In the genomic region with DNA sequence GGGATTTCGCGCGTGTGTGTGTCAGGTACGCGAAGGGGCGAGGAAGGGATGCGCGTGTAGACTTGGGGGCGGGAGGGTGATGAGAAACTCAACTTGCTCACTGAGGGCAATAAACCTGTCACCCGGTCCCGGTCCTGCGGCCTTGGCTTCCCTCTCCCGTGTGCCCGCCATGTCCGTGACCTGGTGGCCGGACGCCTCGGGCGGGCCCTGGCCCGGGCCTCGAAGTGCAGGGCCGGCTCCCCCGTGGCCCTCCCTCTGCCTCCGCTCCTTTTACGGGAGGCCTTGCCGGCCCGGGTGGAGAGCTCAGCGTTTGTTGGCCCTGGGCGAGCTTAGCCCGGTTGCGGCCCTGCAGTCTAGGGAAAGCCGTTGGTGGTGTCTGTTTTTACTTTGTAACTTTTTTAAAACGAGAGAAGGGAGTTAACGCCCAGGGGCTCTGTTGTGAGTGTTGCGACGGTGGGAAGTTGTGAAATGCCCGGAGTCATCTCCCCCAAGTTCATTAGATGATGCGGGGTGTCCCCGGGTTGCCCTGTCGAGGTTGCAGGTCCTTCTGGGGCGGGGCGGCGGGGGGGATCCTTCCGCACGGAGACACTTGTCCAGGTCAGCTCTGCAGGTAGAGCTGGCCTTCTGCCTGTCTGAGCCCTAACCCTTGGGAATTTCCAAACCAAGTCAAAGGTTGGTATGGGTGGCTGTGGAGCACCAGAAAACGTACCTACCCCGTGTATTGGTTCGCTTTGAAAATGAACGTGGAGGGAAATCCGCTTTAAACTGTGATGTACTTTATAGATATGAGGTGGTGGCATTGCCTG, we compare ENCODE assay signal across 1 cellular context.
TF ChIP-seq lines count a peak whose summit lies in the region.

No MANE protein-coding gene starts in this region.

TF ChIP-seq in K562, 482 proteins besides CTCF, POLR2A, EP300 and RAD21 (continued from another document and continues in another):
- TF ChIP-seq, protein P1, sequence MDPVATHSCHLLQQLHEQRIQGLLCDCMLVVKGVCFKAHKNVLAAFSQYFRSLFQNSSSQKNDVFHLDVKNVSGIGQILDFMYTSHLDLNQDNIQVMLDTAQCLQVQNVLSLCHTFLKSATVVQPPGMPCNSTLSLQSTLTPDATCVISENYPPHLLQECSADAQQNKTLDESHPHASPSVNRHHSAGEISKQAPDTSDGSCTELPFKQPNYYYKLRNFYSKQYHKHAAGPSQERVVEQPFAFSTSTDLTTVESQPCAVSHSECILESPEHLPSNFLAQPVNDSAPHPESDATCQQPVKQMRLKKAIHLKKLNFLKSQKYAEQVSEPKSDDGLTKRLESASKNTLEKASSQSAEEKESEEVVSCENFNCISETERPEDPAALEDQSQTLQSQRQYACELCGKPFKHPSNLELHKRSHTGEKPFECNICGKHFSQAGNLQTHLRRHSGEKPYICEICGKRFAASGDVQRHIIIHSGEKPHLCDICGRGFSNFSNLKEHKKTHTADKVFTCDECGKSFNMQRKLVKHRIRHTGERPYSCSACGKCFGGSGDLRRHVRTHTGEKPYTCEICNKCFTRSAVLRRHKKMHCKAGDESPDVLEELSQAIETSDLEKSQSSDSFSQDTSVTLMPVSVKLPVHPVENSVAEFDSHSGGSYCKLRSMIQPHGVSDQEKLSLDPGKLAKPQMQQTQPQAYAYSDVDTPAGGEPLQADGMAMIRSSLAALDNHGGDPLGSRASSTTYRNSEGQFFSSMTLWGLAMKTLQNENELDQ (CRISPR knock-in tag; IDR thresholded peaks at IDR 0.05; ENCODE audit: borderline replicate concordance) = peak; percentile 88; the same call in 1 of the 2 replicates
- TF ChIP-seq HDAC8 (tag; IDR thresholded peaks at IDR 0.05) (no peak), ZNF232 (CRISPR knock-in tag; IDR thresholded peaks at IDR 0.05) (peak; percentile 67; the same call in 1 of the 2 replicates), GTF2E2 (tag; IDR thresholded peaks at IDR 0.05) (no peak), ZNF140 (CRISPR knock-in tag; IDR thresholded peaks at IDR 0.05) (no peak), ZNF717 (CRISPR knock-in tag; IDR thresholded peaks at IDR 0.05) (no peak), RB1 (IDR thresholded peaks at IDR 0.05; ENCODE audit: low read depth) (no peak; the same call in 1 of the 2 replicates), TBP (optimal IDR thresholded peaks at IDR 0.05; ENCODE audit: low read depth, low read length) (no peak), NCOR1 (IDR thresholded peaks at IDR 0.05) (no peak), ZBTB8A (IDR thresholded peaks at IDR 0.05; ENCODE audit: partially characterized antibody) (no peak), HIVEP1 (CRISPR knock-in tag; IDR thresholded peaks at IDR 0.05) (no peak), PML (IDR thresholded peaks at IDR 0.05; ENCODE audit: low read length) (no peak), ZEB2 (IDR thresholded peaks at IDR 0.05) (peak; percentile 37; the same call in 1 of the 2 replicates), POLR3G (IDR thresholded peaks at IDR 0.05; ENCODE audit: extremely low read depth, insufficient read length, insufficient replicate concordance) (no peak), SNRNP70 (optimal IDR thresholded peaks at IDR 0.05; ENCODE audit: low read depth, low read length) (no peak), DPF2 (IDR thresholded peaks at IDR 0.05) (no peak), SIRT6 (IDR thresholded peaks at IDR 0.05; ENCODE audit: low read depth, low read length) (no peak), EWSR1 (IDR thresholded peaks at IDR 0.05; ENCODE audit: borderline replicate concordance, low read depth, partially characterized antibody) (no peak)
- TF ChIP-seq, protein P2, sequence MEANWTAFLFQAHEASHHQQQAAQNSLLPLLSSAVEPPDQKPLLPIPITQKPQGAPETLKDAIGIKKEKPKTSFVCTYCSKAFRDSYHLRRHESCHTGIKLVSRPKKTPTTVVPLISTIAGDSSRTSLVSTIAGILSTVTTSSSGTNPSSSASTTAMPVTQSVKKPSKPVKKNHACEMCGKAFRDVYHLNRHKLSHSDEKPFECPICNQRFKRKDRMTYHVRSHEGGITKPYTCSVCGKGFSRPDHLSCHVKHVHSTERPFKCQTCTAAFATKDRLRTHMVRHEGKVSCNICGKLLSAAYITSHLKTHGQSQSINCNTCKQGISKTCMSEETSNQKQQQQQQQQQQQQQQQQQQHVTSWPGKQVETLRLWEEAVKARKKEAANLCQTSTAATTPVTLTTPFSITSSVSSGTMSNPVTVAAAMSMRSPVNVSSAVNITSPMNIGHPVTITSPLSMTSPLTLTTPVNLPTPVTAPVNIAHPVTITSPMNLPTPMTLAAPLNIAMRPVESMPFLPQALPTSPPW (CRISPR knock-in tag; IDR thresholded peaks at IDR 0.05) = peak; percentile 77
- TF ChIP-seq, protein P3, sequence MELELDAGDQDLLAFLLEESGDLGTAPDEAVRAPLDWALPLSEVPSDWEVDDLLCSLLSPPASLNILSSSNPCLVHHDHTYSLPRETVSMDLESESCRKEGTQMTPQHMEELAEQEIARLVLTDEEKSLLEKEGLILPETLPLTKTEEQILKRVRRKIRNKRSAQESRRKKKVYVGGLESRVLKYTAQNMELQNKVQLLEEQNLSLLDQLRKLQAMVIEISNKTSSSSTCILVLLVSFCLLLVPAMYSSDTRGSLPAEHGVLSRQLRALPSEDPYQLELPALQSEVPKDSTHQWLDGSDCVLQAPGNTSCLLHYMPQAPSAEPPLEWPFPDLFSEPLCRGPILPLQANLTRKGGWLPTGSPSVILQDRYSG (tag; conservative IDR thresholded peaks at IDR 0.05; ENCODE audit: low read depth) = no peak
- TF ChIP-seq, protein P4, sequence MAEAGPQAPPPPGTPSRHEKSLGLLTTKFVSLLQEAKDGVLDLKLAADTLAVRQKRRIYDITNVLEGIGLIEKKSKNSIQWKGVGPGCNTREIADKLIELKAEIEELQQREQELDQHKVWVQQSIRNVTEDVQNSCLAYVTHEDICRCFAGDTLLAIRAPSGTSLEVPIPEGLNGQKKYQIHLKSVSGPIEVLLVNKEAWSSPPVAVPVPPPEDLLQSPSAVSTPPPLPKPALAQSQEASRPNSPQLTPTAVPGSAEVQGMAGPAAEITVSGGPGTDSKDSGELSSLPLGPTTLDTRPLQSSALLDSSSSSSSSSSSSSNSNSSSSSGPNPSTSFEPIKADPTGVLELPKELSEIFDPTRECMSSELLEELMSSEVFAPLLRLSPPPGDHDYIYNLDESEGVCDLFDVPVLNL (CRISPR knock-in tag; IDR thresholded peaks at IDR 0.05; ENCODE audit: low read depth) = peak; percentile 70
- TF ChIP-seq, protein P5, sequence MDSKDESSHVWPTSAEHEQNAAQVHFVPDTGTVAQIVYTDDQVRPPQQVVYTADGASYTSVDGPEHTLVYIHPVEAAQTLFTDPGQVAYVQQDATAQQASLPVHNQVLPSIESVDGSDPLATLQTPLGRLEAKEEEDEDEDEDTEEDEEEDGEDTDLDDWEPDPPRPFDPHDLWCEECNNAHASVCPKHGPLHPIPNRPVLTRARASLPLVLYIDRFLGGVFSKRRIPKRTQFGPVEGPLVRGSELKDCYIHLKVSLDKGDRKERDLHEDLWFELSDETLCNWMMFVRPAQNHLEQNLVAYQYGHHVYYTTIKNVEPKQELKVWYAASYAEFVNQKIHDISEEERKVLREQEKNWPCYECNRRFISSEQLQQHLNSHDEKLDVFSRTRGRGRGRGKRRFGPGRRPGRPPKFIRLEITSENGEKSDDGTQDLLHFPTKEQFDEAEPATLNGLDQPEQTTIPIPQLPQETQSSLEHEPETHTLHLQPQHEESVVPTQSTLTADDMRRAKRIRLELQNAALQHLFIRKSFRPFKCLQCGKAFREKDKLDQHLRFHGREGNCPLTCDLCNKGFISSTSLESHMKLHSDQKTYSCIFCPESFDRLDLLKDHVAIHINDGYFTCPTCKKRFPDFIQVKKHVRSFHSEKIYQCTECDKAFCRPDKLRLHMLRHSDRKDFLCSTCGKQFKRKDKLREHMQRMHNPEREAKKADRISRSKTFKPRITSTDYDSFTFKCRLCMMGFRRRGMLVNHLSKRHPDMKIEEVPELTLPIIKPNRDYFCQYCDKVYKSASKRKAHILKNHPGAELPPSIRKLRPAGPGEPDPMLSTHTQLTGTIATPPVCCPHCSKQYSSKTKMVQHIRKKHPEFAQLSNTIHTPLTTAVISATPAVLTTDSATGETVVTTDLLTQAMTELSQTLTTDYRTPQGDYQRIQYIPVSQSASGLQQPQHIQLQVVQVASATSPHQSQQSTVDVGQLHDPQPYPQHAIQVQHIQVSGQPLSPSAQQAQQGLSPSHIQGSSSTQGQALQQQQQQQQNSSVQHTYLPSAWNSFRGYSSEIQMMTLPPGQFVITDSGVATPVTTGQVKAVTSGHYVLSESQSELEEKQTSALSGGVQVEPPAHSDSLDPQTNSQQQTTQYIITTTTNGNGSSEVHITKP (IDR thresholded peaks at IDR 0.05; ENCODE audit: partially characterized antibody) = no peak
- TF ChIP-seq, protein P6, sequence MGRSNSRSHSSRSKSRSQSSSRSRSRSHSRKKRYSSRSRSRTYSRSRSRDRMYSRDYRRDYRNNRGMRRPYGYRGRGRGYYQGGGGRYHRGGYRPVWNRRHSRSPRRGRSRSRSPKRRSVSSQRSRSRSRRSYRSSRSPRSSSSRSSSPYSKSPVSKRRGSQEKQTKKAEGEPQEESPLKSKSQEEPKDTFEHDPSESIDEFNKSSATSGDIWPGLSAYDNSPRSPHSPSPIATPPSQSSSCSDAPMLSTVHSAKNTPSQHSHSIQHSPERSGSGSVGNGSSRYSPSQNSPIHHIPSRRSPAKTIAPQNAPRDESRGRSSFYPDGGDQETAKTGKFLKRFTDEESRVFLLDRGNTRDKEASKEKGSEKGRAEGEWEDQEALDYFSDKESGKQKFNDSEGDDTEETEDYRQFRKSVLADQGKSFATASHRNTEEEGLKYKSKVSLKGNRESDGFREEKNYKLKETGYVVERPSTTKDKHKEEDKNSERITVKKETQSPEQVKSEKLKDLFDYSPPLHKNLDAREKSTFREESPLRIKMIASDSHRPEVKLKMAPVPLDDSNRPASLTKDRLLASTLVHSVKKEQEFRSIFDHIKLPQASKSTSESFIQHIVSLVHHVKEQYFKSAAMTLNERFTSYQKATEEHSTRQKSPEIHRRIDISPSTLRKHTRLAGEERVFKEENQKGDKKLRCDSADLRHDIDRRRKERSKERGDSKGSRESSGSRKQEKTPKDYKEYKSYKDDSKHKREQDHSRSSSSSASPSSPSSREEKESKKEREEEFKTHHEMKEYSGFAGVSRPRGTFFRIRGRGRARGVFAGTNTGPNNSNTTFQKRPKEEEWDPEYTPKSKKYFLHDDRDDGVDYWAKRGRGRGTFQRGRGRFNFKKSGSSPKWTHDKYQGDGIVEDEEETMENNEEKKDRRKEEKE (IDR thresholded peaks at IDR 0.05; ENCODE audit: borderline replicate concordance in 1 of 2, control insufficient read depth in 1 of 2, low read depth in 2 of 2, low read length in 1 of 2) = no peak
- TF ChIP-seq, protein P7, sequence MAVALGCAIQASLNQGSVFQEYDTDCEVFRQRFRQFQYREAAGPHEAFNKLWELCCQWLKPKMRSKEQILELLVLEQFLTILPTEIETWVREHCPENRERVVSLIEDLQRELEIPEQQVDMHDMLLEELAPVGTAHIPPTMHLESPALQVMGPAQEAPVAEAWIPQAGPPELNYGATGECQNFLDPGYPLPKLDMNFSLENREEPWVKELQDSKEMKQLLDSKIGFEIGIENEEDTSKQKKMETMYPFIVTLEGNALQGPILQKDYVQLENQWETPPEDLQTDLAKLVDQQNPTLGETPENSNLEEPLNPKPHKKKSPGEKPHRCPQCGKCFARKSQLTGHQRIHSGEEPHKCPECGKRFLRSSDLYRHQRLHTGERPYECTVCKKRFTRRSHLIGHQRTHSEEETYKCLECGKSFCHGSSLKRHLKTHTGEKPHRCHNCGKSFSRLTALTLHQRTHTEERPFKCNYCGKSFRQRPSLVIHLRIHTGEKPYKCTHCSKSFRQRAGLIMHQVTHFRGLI (CRISPR knock-in tag; IDR thresholded peaks at IDR 0.05) = no peak
- TF ChIP-seq, protein P8, sequence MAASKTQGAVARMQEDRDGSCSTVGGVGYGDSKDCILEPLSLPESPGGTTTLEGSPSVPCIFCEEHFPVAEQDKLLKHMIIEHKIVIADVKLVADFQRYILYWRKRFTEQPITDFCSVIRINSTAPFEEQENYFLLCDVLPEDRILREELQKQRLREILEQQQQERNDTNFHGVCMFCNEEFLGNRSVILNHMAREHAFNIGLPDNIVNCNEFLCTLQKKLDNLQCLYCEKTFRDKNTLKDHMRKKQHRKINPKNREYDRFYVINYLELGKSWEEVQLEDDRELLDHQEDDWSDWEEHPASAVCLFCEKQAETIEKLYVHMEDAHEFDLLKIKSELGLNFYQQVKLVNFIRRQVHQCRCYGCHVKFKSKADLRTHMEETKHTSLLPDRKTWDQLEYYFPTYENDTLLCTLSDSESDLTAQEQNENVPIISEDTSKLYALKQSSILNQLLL (CRISPR knock-in tag; IDR thresholded peaks at IDR 0.05; ENCODE audit: borderline replicate concordance) = no peak
- TF ChIP-seq, protein P9, sequence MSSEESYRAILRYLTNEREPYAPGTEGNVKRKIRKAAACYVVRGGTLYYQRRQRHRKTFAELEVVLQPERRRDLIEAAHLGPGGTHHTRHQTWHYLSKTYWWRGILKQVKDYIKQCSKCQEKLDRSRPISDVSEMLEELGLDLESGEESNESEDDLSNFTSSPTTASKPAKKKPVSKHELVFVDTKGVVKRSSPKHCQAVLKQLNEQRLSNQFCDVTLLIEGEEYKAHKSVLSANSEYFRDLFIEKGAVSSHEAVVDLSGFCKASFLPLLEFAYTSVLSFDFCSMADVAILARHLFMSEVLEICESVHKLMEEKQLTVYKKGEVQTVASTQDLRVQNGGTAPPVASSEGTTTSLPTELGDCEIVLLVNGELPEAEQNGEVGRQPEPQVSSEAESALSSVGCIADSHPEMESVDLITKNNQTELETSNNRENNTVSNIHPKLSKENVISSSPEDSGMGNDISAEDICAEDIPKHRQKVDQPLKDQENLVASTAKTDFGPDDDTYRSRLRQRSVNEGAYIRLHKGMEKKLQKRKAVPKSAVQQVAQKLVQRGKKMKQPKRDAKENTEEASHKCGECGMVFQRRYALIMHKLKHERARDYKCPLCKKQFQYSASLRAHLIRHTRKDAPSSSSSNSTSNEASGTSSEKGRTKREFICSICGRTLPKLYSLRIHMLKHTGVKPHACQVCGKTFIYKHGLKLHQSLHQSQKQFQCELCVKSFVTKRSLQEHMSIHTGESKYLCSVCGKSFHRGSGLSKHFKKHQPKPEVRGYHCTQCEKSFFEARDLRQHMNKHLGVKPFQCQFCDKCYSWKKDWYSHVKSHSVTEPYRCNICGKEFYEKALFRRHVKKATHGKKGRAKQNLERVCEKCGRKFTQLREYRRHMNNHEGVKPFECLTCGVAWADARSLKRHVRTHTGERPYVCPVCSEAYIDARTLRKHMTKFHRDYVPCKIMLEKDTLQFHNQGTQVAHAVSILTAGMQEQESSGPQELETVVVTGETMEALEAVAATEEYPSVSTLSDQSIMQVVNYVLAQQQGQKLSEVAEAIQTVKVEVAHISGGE (CRISPR knock-in tag; IDR thresholded peaks at IDR 0.05) = no peak
- TF ChIP-seq, protein P10, sequence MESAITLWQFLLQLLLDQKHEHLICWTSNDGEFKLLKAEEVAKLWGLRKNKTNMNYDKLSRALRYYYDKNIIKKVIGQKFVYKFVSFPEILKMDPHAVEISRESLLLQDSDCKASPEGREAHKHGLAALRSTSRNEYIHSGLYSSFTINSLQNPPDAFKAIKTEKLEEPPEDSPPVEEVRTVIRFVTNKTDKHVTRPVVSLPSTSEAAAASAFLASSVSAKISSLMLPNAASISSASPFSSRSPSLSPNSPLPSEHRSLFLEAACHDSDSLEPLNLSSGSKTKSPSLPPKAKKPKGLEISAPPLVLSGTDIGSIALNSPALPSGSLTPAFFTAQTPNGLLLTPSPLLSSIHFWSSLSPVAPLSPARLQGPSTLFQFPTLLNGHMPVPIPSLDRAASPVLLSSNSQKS (CRISPR knock-in tag; IDR thresholded peaks at IDR 0.05) = no peak
- TF ChIP-seq, protein P11, sequence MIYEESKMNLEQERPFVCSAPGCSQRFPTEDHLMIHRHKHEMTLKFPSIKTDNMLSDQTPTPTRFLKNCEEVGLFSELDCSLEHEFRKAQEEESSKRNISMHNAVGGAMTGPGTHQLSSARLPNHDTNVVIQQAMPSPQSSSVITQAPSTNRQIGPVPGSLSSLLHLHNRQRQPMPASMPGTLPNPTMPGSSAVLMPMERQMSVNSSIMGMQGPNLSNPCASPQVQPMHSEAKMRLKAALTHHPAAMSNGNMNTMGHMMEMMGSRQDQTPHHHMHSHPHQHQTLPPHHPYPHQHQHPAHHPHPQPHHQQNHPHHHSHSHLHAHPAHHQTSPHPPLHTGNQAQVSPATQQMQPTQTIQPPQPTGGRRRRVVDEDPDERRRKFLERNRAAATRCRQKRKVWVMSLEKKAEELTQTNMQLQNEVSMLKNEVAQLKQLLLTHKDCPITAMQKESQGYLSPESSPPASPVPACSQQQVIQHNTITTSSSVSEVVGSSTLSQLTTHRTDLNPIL (CRISPR knock-in tag; IDR thresholded peaks at IDR 0.05) = no peak
